Comparison of ENCODE assay signal across 8 cellular contexts in genomic region chr18:23136326-23137092, GRCh38. TPM values are rescaled to one million over a fixed set of nuclear protein-coding genes. Genes with fewer than 3 reads are reported as not detected.
DNase-seq lines count a peak whose midpoint lies in the region; ATAC-seq and TF ChIP-seq lines count a peak whose summit lies in the region.

No MANE protein-coding gene starts in this region.

- peak overlapping the region; percentile 39 for H2BK12ac ChIP-seq in trophoblast cell (ENCODE audit: low read length)

- no peak overlapping the region for H3K27ac Mint-ChIP-seq in activated T-cell treated with anti-CD3 and anti-CD28 coated beads, Interleukin-2, amount 50 U/mL, for 72 hours

- H3K4me3 ChIP-seq in HUES48 (ENCODE audit: low read depth, low read length) = peak overlapping the region; percentile 84
- peak overlapping the region; percentile 5 to 69 (median 63) for H3K4me3 ChIP-seq in heart right ventricle
- H3K4me3 ChIP-seq in trophoblast cell (ENCODE audit: low read depth, low read length) = peak overlapping the region; percentile 77

- intact Hi-C loops in heart right ventricle (cut with DNase I) = loop anchor here in 6 of 10 donors (5.0 to 10.0 kb wide), 8 partner anchors 61 to 368 kb away; partner anchors contain the start of gene RMC1 (in 1 of the 6)

- no peaks in the 10 kb centered on the region for H3K9me3 Mint-ChIP-seq in activated T-cell treated with anti-CD3 and anti-CD28 coated beads, Interleukin-2, amount 50 U/mL, for 72 hours

- peak overlapping the region; percentile 5 for H4K8ac ChIP-seq in trophoblast cell (ENCODE audit: low read depth, low read length)

- H3K9ac ChIP-seq in HUES48 (ENCODE audit: low read depth, low read length) (peak overlapping the region; percentile 79), trophoblast cell (ENCODE audit: low read length) (peak overlapping the region; percentile 33)

- H2AK5ac ChIP-seq in trophoblast cell (ENCODE audit: low read length) = no peak overlapping the region

- H4K12ac ChIP-seq in trophoblast cell (ENCODE audit: low read depth, low read length) = no peak overlapping the region

- peak overlapping the region; percentile 52 for H3K14ac ChIP-seq in trophoblast cell (ENCODE audit: low read length)

- H3K36me3 ChIP-seq in HUES48 (ENCODE audit: control insufficient read depth, insufficient read depth, low read length) = 0 out of 2 replicates have a peak, but pooled peaks cover 12% of the 10 kb centered on the region
- H3K36me3 ChIP-seq in heart right ventricle = no peaks in the 10 kb centered on the region
- H3K36me3 ChIP-seq in trophoblast cell (ENCODE audit: control insufficient read depth in 1 of 2, insufficient read depth in 2 of 2, low read length in 2 of 2) = no peaks in the 10 kb centered on the region

- peak overlapping the region; percentile 37 for H4K91ac ChIP-seq in trophoblast cell (ENCODE audit: low read depth, low read length)

- peak overlapping the region; percentile 72 for H3K18ac ChIP-seq in trophoblast cell (ENCODE audit: low read length)

- H3K4me1 ChIP-seq in HUES48 (ENCODE audit: control insufficient read depth, insufficient read depth, low read length) = peaks cover 44% of the 10 kb centered on the region
- peaks cover 9 to 46% (median 36%) of the 10 kb centered on the region in 9 donors for H3K4me1 ChIP-seq in heart right ventricle
- peaks cover 14 to 19% of the 10 kb centered on the region in 2 experiments for H3K4me1 ChIP-seq in trophoblast cell (ENCODE audit: control insufficient read depth in 1 of 2, insufficient read depth in 2 of 2, low read length in 2 of 2)

- H3K9me3 ChIP-seq in HUES48 (ENCODE audit: control insufficient read depth, insufficient read depth, low read length) = no peaks in the 10 kb centered on the region
- H3K9me3 ChIP-seq in heart right ventricle = no peaks in the 10 kb centered on the region
- H3K9me3 ChIP-seq in trophoblast cell (ENCODE audit: insufficient read depth, low read depth, low read length) = no peaks in the 10 kb centered on the region

- H3K27me3 Mint-ChIP-seq in activated T-cell treated with anti-CD3 and anti-CD28 coated beads, Interleukin-2, amount 50 U/mL, for 72 hours (ENCODE audit: low read depth) = peaks cover 32% of the 10 kb centered on the region

- H3K4me2 ChIP-seq in trophoblast cell (ENCODE audit: low read length) = peak overlapping the region; percentile 98

- 9 to 12% methylated on average over 70 to 72 of the region's 72 CpGs for WGBS in heart right ventricle, 2 donors
- no CpG with 5 or more reads among the region's 72 CpGs for WGBS in trophoblast cell (ENCODE audit: extremely low coverage, insufficient coverage, insufficient read length)

- H3K23ac ChIP-seq in trophoblast cell (ENCODE audit: low read length) = peak overlapping the region; percentile 23

- H3K79me1 ChIP-seq in trophoblast cell (ENCODE audit: low read length) = peaks cover 17% of the 10 kb centered on the region

- peaks cover 2% of the 10 kb centered on the region for H3K79me2 ChIP-seq in trophoblast cell (ENCODE audit: control insufficient read depth, insufficient read depth, low read length, poor library complexity)

- peak in 2 of 9 donors; percentile 8 to 15 for TF ChIP-seq CTCF in heart right ventricle (IDR thresholded peaks at IDR 0.05)

- H3K27me3 ChIP-seq in HUES48 (ENCODE audit: control insufficient read depth, insufficient read depth, low read length) = peaks cover 4% of the 10 kb centered on the region
- H3K27me3 ChIP-seq in heart right ventricle = peaks cover 0 to 75% (median 54%) of the 10 kb centered on the region in 7 donors
- peaks cover 11% of the 10 kb centered on the region for H3K27me3 ChIP-seq in trophoblast cell (ENCODE audit: insufficient read depth, low read length)

- peak; percentile 20 for DNase-seq in activated CD4-positive, alpha-beta T cell treated with anti-CD3 and anti-CD28 coated beads for 48 hours
- DNase-seq in activated CD4-positive, alpha-beta T cell treated with anti-CD3 and anti-CD28 coated beads, Interleukin-2, amount 50 U/mL, for 4 hours = no peak
- peak in 1 of 2 donors; percentile 26 for DNase-seq in activated T-cell treated with anti-CD3 and anti-CD28 coated beads, Interleukin-2, amount 50 U/mL, for 72 hours
- peak; percentile 40 to 57 for DNase-seq in heart right ventricle
- DNase-seq in trophoblast cell = peak in 1 of 2 donors; percentile 50
- no peak for DNase-seq in mesenteric fat pad (ENCODE audit: low spot score)
- DNase-seq in NCI-H2107 (lab: John Stamatoyannopoulos, UW) = no peak

- ATAC-seq in activated T-cell treated with anti-CD3 and anti-CD28 coated beads, Interleukin-2, amount 50 U/mL, for 72 hours (replicated peaks in 1 of 2) = peak; percentile 28 to 38
- ATAC-seq in heart right ventricle = peak; percentile 36 to 68 (median 48)

- H2BK120ac ChIP-seq in trophoblast cell (ENCODE audit: insufficient read depth, low read length, poor library complexity) = peak overlapping the region; percentile 47

- H2BK5ac ChIP-seq in trophoblast cell (ENCODE audit: low read depth, low read length, poor library complexity) = peak overlapping the region; percentile 3

- H3K27ac ChIP-seq in HUES48 (ENCODE audit: low read depth, low read length) (no peak overlapping the region), heart right ventricle (peak overlapping the region; percentile 52 to 83 (median 70)), trophoblast cell (ENCODE audit: low read depth, low read length) (no peak overlapping the region)

- H3K36me3 Mint-ChIP-seq in activated T-cell treated with anti-CD3 and anti-CD28 coated beads, Interleukin-2, amount 50 U/mL, for 72 hours (ENCODE audit: insufficient read depth in 2 of 2) = peaks cover 0 to 4% of the 10 kb centered on the region in 2 donors

- peak overlapping the region; percentile 66 for H2AFZ ChIP-seq in trophoblast cell (ENCODE audit: insufficient read depth, low read length, poor library complexity)

- peaks cover 15% of the 10 kb centered on the region for H3K4me1 Mint-ChIP-seq in activated T-cell treated with anti-CD3 and anti-CD28 coated beads, Interleukin-2, amount 50 U/mL, for 72 hours (ENCODE audit: low read depth)

- H3K4me3 Mint-ChIP-seq in activated T-cell treated with anti-CD3 and anti-CD28 coated beads, Interleukin-2, amount 50 U/mL, for 72 hours = peak overlapping the region; percentile 69 to 81

- peak overlapping the region; percentile 9 for H3K4ac ChIP-seq in trophoblast cell (ENCODE audit: low read depth, low read length)

RNA-seq across cellular contexts. Expression of gene CABLES1, which starts 1.2 kb away (rescaled TPM):
- 10 to 100 TPM in 1 of 2 donors, 1 to 10 TPM in 1; 5.5 to 15.0 TPM for total RNA-seq in activated T-cell treated with anti-CD3 and anti-CD28 coated beads, Interleukin-2, amount 50 U/mL, for 72 hours
- 1 to 10 TPM; 1.0 to 2.2 (median 2.0) TPM for total RNA-seq in heart right ventricle
- polyA plus RNA-seq in heart right ventricle = 1 to 10 TPM; 1.0 to 1.3 TPM
- polyA plus RNA-seq in trophoblast cell (2013) = 2.1 and 2.3 TPM in 2 replicates
- total RNA-seq in mesenteric fat pad = 57.0 TPM

Comparison
In these comparisons a context has a peak if more than half of its experiments do, and no peak if none do; other contexts are left out.
1. DNase-seq: peak in activated CD4-positive, alpha-beta T cell treated with anti-CD3 and anti-CD28 coated beads for 48 hours (single experiment) and heart right ventricle (2 of 2); none in activated CD4-positive, alpha-beta T cell treated with anti-CD3 and anti-CD28 coated beads, Interleukin-2, amount 50 U/mL, for 4 hours (0 of 2), mesenteric fat pad (single experiment) and NCI-H2107 (single experiment).
2. H3K27ac ChIP-seq: peak in heart right ventricle (10 of 10); none in HUES48 (single experiment) and trophoblast cell (single experiment).
3. Peak in every context shown above with its lines, with median percentiles within 50 percentile points of each other: H3K4me3 ChIP-seq.